In genomic region chr1:26278835-26279597, GRCh38 we compare ENCODE assay signal across 8 cellular contexts. TPM values are rescaled to one million over a fixed set of nuclear protein-coding genes. Genes with fewer than 3 reads are reported as not detected.
DNase-seq lines count a peak whose midpoint lies in the region; ATAC-seq and TF ChIP-seq lines count a peak whose summit lies in the region.

No MANE protein-coding gene starts in this region.

- H3K9me3 Mint-ChIP-seq in CD4-positive, alpha-beta T cell: no peaks in the 10 kb centered on the region
- H3K9me3 Mint-ChIP-seq in natural killer cell: no peaks in the 10 kb centered on the region

- H3K4me1 ChIP-seq in HUES64 (ENCODE audit: insufficient read depth, low read length): peaks cover 24% of the 10 kb centered on the region

- TF ChIP-seq CTCF in CD4-positive, alpha-beta T cell (IDR thresholded peaks at IDR 0.05): no peak
- no peak for TF ChIP-seq CTCF in VCaP (conservative IDR thresholded peaks at IDR 0.05)
- TF ChIP-seq CTCF in epithelial cell of esophagus (IDR thresholded peaks at IDR 0.05; ENCODE audit: insufficient read depth, low read depth, low read length, missing control alignments): no peak
- TF ChIP-seq CTCF in natural killer cell (IDR thresholded peaks at IDR 0.05): no peak

- no peaks in the 10 kb centered on the region for H3K9me3 ChIP-seq in CD4-positive, alpha-beta T cell (ENCODE audit: control insufficient read depth, low read length)
- H3K9me3 ChIP-seq in HUES64 (ENCODE audit: insufficient read depth, low read depth, low read length): no peaks in the 10 kb centered on the region

- intact Hi-C loops in CD4-positive, alpha-beta T cell (cut with DNase I, micrococcal nuclease): loop anchor here in 1 of 2 experiments (5.0 kb wide), 1 partner anchor 42 kb away; no protein-coding TSS in a partner anchor
- intact Hi-C loops in natural killer cell (cut with micrococcal nuclease): loop anchor here (2.0 to 5.0 kb wide), 2 partner anchors 98 to 192 kb away; no protein-coding TSS in a partner anchor

- peaks cover 65% of the 10 kb centered on the region for H3K36me3 Mint-ChIP-seq in CD4-positive, alpha-beta T cell (ENCODE audit: low read depth)
- H3K36me3 Mint-ChIP-seq in natural killer cell: no peaks in the 10 kb centered on the region

- POLR2A ChIA-PET in CD4-positive, alpha-beta T cell (lab: Charles Lee): interaction anchor here (1.0 to 20.7 kb wide), 8 partner anchors 10 to 110 kb away, joined by 3 to 977 read pairs (median 8); partner anchors contain the start of genes CD52, CEP85, UBXN11 and ZNF593

- peak overlapping the region; percentile 92 for H3K4me3 Mint-ChIP-seq in CD4-positive, alpha-beta T cell
- peak overlapping the region; percentile 90 for H3K4me3 Mint-ChIP-seq in natural killer cell

- H3K4me3 ChIP-seq in HUES64 (ENCODE audit: low read length) (peak overlapping the region; percentile 83), epithelial cell of esophagus (ENCODE audit: low read length) (peak overlapping the region; percentile 84)

- CTCF ChIA-PET in CD4-positive, alpha-beta T cell (lab: Charles Lee): interaction anchor here (0.9 to 1.9 kb wide), 13 partner anchors 10 to 138 kb away, joined by 3 to 17 read pairs (median 5); partner anchors contain the start of genes CD52, CEP85 and UBXN11

- WGBS in HUES64: 76% methylated on average over 9 of the region's 9 CpGs

- peak overlapping the region; percentile 91 for H3K27ac ChIP-seq in CD4-positive, alpha-beta T cell (ENCODE audit: low read depth, low read length)
- peak overlapping the region; percentile 86 for H3K27ac ChIP-seq in HUES64 (ENCODE audit: low read depth, low read length)
- H3K27ac ChIP-seq in VCaP: peak overlapping the region; percentile 77

- H3K27me3 ChIP-seq in CD4-positive, alpha-beta T cell (ENCODE audit: control insufficient read depth, insufficient read depth, low read length): no peaks in the 10 kb centered on the region
- no peaks in the 10 kb centered on the region for H3K27me3 ChIP-seq in HUES64 (ENCODE audit: insufficient read depth, low read length)

- no peak for ATAC-seq in CD4-positive, alpha-beta T cell (ENCODE audit: poor library complexity)
- peak in 1 of 3 donors; percentile 4 for ATAC-seq in natural killer cell
- ATAC-seq in HG03097 (IDR thresholded peaks at IDR 0.05; ENCODE audit: low FRiP score, unreplicated experiment): no peak

- peaks cover 41% of the 10 kb centered on the region for H3K36me3 ChIP-seq in HUES64 (ENCODE audit: insufficient read depth, low read length)

- peak overlapping the region; percentile 95 for H3K27ac Mint-ChIP-seq in CD4-positive, alpha-beta T cell
- H3K27ac Mint-ChIP-seq in natural killer cell: peak overlapping the region; percentile 82 to 86

- H3K9ac ChIP-seq in HUES64 (ENCODE audit: low read depth, low read length): peak overlapping the region; percentile 84

- H3K27me3 Mint-ChIP-seq in CD4-positive, alpha-beta T cell: no peaks in the 10 kb centered on the region
- H3K27me3 Mint-ChIP-seq in natural killer cell (ENCODE audit: low read depth in 2 of 2): no peaks in the 10 kb centered on the region

- peak in 1 of 10 experiments; percentile 12 for DNase-seq in CD4-positive, alpha-beta T cell
- peak; percentile 93 for DNase-seq in epithelial cell of esophagus (ENCODE audit: low read depth)
- DNase-seq in natural killer cell: no peak
- DNase-seq in NCI-H345 treated with DMSO at 0.1 percent for 48 hours (lab: John Stamatoyannopoulos, UW; ENCODE audit: unreplicated experiment): no peak
- DNase-seq in NCI-H128 (lab: John Stamatoyannopoulos, UW; ENCODE audit: unreplicated experiment): no peak

- peaks cover 76% of the 10 kb centered on the region for H3K4me1 Mint-ChIP-seq in CD4-positive, alpha-beta T cell (ENCODE audit: low read depth)
- H3K4me1 Mint-ChIP-seq in natural killer cell: peaks cover 69 to 79% of the 10 kb centered on the region in 2 donors

RNA-seq across cellular contexts. Expression of gene SH3BGRL3, which starts 0.9 kb away (rescaled TPM):
- 100 to 1,000 TPM; 178 to 193 TPM for total RNA-seq in CD4-positive, alpha-beta T cell
- 126 TPM for polyA plus RNA-seq in HUES64 (2013, experiment 1 of 2)
- 173 TPM for polyA plus RNA-seq in HUES64 (2013, experiment 2 of 2)
- 100 to 1,000 TPM; 396 to 488 (median 437) TPM for total RNA-seq in natural killer cell

RNA-seq across cellular contexts. Expression of gene UBXN11, which starts 27.4 kb away (rescaled TPM):
- total RNA-seq in CD4-positive, alpha-beta T cell: 10 to 100 TPM; 39.3 to 42.3 TPM
- 7.6 TPM for polyA plus RNA-seq in HUES64 (2013, experiment 1 of 2)
- 7.3 TPM for polyA plus RNA-seq in HUES64 (2013, experiment 2 of 2)
- 10 to 100 TPM; 22.7 to 32.0 (median 31.7) TPM for total RNA-seq in natural killer cell

RNA-seq across cellular contexts. Expression of gene CD52, which starts 38.7 kb away (rescaled TPM):
- total RNA-seq in CD4-positive, alpha-beta T cell: 100 to 1,000 TPM; 582 to 608 TPM
- polyA plus RNA-seq in HUES64 (2013, experiment 1 of 2): 1.1 TPM
- polyA plus RNA-seq in HUES64 (2013, experiment 2 of 2): 2.3 TPM
- total RNA-seq in natural killer cell: 100 to 1,000 TPM; 454 to 485 (median 482) TPM

RNA-seq across cellular contexts. Expression of gene CEP85, which starts 45.0 kb away (rescaled TPM):
- total RNA-seq in CD4-positive, alpha-beta T cell: 1 to 10 TPM; 7.6 to 8.4 TPM
- polyA plus RNA-seq in HUES64 (2013, experiment 1 of 2): 24.1 TPM
- 26.1 TPM for polyA plus RNA-seq in HUES64 (2013, experiment 2 of 2)
- 10 to 100 TPM; 13.0 to 20.4 (median 18.0) TPM for total RNA-seq in natural killer cell
